Comparison of ENCODE assay signal across 14 cellular contexts in genomic region chr11:5226732-5227327, GRCh38. TPM values are rescaled to one million over a fixed set of nuclear protein-coding genes. Genes with fewer than 3 reads are reported as not detected.
DNase-seq lines count a peak whose midpoint lies in the region; ATAC-seq and TF ChIP-seq lines count a peak whose summit lies in the region.
"Had no signal": no experiment of that assay in that cellular context is flagged by ENCODE, and none has a peak within 500 bp of the region (broad histone marks: within the 10 kb centered on the region; RNA-seq: fewer than 3 reads in every experiment).

TSS of gene HBB (minus strand) at chr11:5227071. CDS start at chr11:5227021, 50 bp downstream.

- DNase-seq in NCI-H1694 treated with DMSO at 0.1 percent for 48 hours (lab: John Stamatoyannopoulos, UW) (peak; percentile 28), NCI-H1694 (lab: John Stamatoyannopoulos, UW) (no peak), SW480 (ENCODE audit: low spot score) (peak; percentile 64), immature natural killer cell (no peak), foreskin melanocyte (no peak)
- DNase-seq in activated CD8-positive, alpha-beta T cell treated with anti-CD3 and anti-CD28 coated beads for 36 hours = no peak
- DNase-seq in stimulated activated naive CD8-positive, alpha-beta T cell treated with anti-CD3 and anti-CD28 coated beads, Interleukin-15, amount 100 ng/mL, for 72 hours = no peak
- DNase-seq: activated effector memory CD4-positive, alpha-beta T cell treated with anti-CD3 and anti-CD28 coated beads, Interleukin-2, amount 50 U/mL, for 16 hours; stimulated activated CD4-positive, alpha-beta T cell treated with anti-CD3 and anti-CD28 coated beads, Interleukin-4, amount 100 ng/mL, for 1 hour; stimulated activated naive CD8-positive, alpha-beta T cell treated with anti-CD3 and anti-CD28 coated beads, Interleukin-15, Interleukin-2, amounts not matched to agents 100 U/mL and 50 U/mL, for 24 hours had no signal

- POLR2A ChIA-PET in activated CD8-positive, alpha-beta T cell treated with anti-CD3 and anti-CD28 coated beads for 36 hours (lab: Charles Lee) = no interaction called here

- H3K36me3 Mint-ChIP-seq in immature natural killer cell = no peaks in the 10 kb centered on the region
- H3K36me3 Mint-ChIP-seq in activated CD8-positive, alpha-beta T cell treated with anti-CD3 and anti-CD28 coated beads for 36 hours (ENCODE audit: low read depth) = no peaks in the 10 kb centered on the region

- H3K4me1 Mint-ChIP-seq in immature natural killer cell = no peaks in the 10 kb centered on the region
- no peaks in the 10 kb centered on the region for H3K4me1 Mint-ChIP-seq in activated CD8-positive, alpha-beta T cell treated with anti-CD3 and anti-CD28 coated beads for 36 hours (ENCODE audit: low read depth)
- no peaks in the 10 kb centered on the region for H3K4me1 Mint-ChIP-seq in stimulated activated naive CD8-positive, alpha-beta T cell treated with anti-CD3 and anti-CD28 coated beads, Interleukin-15, amount 100 ng/mL, for 72 hours

- H3K27ac Mint-ChIP-seq in immature natural killer cell = no peak within 1 kb of the TSS
- no peak within 1 kb of the TSS for H3K27ac Mint-ChIP-seq in activated CD8-positive, alpha-beta T cell treated with anti-CD3 and anti-CD28 coated beads for 36 hours
- H3K27ac Mint-ChIP-seq in stimulated activated naive CD8-positive, alpha-beta T cell treated with anti-CD3 and anti-CD28 coated beads, Interleukin-15, amount 100 ng/mL, for 72 hours = no peak within 1 kb of the TSS

- intact Hi-C loops in activated CD8-positive, alpha-beta T cell treated with anti-CD3 and anti-CD28 coated beads for 36 hours (cut with micrococcal nuclease) = no loop called here

- H3K27me3 Mint-ChIP-seq in immature natural killer cell (ENCODE audit: low read depth in 3 of 3) = no peaks in the 10 kb centered on the region
- H3K27me3 Mint-ChIP-seq in activated CD8-positive, alpha-beta T cell treated with anti-CD3 and anti-CD28 coated beads for 36 hours = peaks cover 5% of the 10 kb centered on the region
- H3K27me3 Mint-ChIP-seq in stimulated activated naive CD8-positive, alpha-beta T cell treated with anti-CD3 and anti-CD28 coated beads, Interleukin-15, amount 100 ng/mL, for 72 hours = peaks cover 13% of the 10 kb centered on the region

- H3K9me3 Mint-ChIP-seq in immature natural killer cell = peaks cover 0 to 4% (median 0%) of the 10 kb centered on the region in 6 donors
- H3K9me3 Mint-ChIP-seq in activated CD8-positive, alpha-beta T cell treated with anti-CD3 and anti-CD28 coated beads for 36 hours = no peaks in the 10 kb centered on the region
- no peaks in the 10 kb centered on the region for H3K9me3 Mint-ChIP-seq in stimulated activated naive CD8-positive, alpha-beta T cell treated with anti-CD3 and anti-CD28 coated beads, Interleukin-15, amount 100 ng/mL, for 72 hours

- H3K4me3 Mint-ChIP-seq in immature natural killer cell = no peak within 1 kb of the TSS
- H3K4me3 Mint-ChIP-seq in activated CD8-positive, alpha-beta T cell treated with anti-CD3 and anti-CD28 coated beads for 36 hours = no peak within 1 kb of the TSS
- no peak within 1 kb of the TSS for H3K4me3 Mint-ChIP-seq in stimulated activated naive CD8-positive, alpha-beta T cell treated with anti-CD3 and anti-CD28 coated beads, Interleukin-15, amount 100 ng/mL, for 72 hours

- H3K27ac ChIP-seq in temporal lobe (ENCODE audit: low read depth, low read length) = no peak within 1 kb of the TSS
- H3K27ac ChIP-seq: KMS-11 had no signal

- no peak for ATAC-seq in activated CD8-positive, alpha-beta T cell treated with anti-CD3 and anti-CD28 coated beads for 36 hours
- ATAC-seq in stimulated activated naive CD8-positive, alpha-beta T cell treated with anti-CD3 and anti-CD28 coated beads, Interleukin-15, amount 100 ng/mL, for 72 hours = no peak
- ATAC-seq: stimulated activated naive CD8-positive, alpha-beta T cell treated with anti-CD3 and anti-CD28 coated beads, Interleukin-15, Interleukin-2, amounts not matched to agents 100 U/mL and 50 U/mL, for 24 hours had no signal

- TF ChIP-seq CTCF in activated CD8-positive, alpha-beta T cell treated with anti-CD3 and anti-CD28 coated beads for 36 hours (IDR thresholded peaks at IDR 0.05) = no peak

- CTCF ChIA-PET in activated CD8-positive, alpha-beta T cell treated with anti-CD3 and anti-CD28 coated beads for 36 hours (lab: Charles Lee) = no interaction called here

RNA-seq across cellular contexts. Expression of gene HBB, which starts in this region (rescaled TPM):
- 100 to 1,000 TPM; 155 to 747 (median 736) TPM for polyA plus RNA-seq in immature natural killer cell
- total RNA-seq in temporal lobe = 155 TPM
- total RNA-seq in activated CD8-positive, alpha-beta T cell treated with anti-CD3 and anti-CD28 coated beads for 36 hours = not detected
- total RNA-seq: osteocyte had no signal
- polyA plus RNA-seq: keratinocyte had no signal

Comparison
In these comparisons a context has a peak if more than half of its experiments do, and no peak if none do; other contexts are left out.
1. DNase-seq: peak in NCI-H1694 treated with DMSO at 0.1 percent for 48 hours (single experiment) and SW480 (single experiment); none in NCI-H1694 (single experiment), immature natural killer cell (0 of 3), activated CD8-positive, alpha-beta T cell treated with anti-CD3 and anti-CD28 coated beads for 36 hours (single experiment), stimulated activated naive CD8-positive, alpha-beta T cell treated with anti-CD3 and anti-CD28 coated beads, Interleukin-15, amount 100 ng/mL, for 72 hours (0 of 2) and foreskin melanocyte (single experiment).